Comparison of ENCODE assay signal across 15 cellular contexts in the genomic region with DNA sequence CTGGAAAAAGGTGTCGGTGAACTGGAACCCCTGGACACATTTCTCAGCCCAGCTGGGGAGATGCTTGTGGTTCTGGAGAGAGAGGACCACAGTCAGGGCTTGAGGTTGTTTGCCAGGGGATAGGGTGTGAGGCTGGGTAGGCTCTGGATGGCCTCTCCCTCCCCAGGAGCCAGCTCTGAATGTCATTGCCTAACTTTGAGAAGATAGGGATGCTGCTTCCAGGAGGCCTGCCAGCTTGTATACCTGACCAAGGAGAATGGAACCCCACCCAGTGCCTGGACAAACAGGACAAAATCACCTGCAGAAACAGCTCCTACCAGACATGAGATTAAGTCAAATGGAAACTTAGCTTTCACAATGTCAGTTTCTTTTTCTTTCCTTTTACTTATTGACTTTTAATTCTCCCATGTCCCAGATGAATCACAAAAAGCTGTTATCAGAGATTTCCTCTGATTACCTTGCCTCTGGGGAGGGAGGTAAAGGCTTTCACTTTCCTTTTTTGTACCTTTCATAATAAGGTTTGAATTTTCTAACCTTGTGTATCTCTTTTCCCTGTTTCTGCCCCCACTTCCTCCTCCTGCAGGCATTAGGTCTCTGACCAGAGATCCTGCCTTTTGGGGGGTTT. TPM values are rescaled to one million over a fixed set of nuclear protein-coding genes. Genes with fewer than 3 reads are reported as not detected.
DNase-seq lines count a peak whose midpoint lies in the region; ATAC-seq and TF ChIP-seq lines count a peak whose summit lies in the region.
"Had no signal": no experiment of that assay in that cellular context is flagged by ENCODE, and none has a peak within 500 bp of the region (broad histone marks: within the 10 kb centered on the region; RNA-seq: fewer than 3 reads in every experiment).

No MANE protein-coding gene starts in this region.

- intact Hi-C loops in posterior cingulate gyrus (cut with DNase I), result no loop called here

- no peaks in the 10 kb centered on the region for H3K27me3 ChIP-seq in SJCRH30
- H3K27me3 ChIP-seq: thyroid gland had no signal

- TF ChIP-seq POLR2A in GM18505 (IDR thresholded peaks at IDR 0.05; ENCODE audit: borderline replicate concordance, extremely low read depth, insufficient read depth, insufficient read length), result no peak

- peak; percentile 41 for DNase-seq in activated effector memory CD4-positive, alpha-beta T cell treated with anti-CD3 and anti-CD28 coated beads, Interleukin-2, amount 50 U/mL, for 16 hours
- DNase-seq in activated effector memory CD4-positive, alpha-beta T cell treated with Interleukin-2 at 50 U/mL for 16 hours, result no peak
- DNase-seq in RPMI7951 (ENCODE audit: low read depth) (peak; percentile 35), epithelial cell of esophagus (ENCODE audit: low read depth) (peak; percentile 14), SJCRH30 (no peak), posterior cingulate gyrus (no peak)
- no peak for DNase-seq in stimulated activated naive CD8-positive, alpha-beta T cell treated with anti-CD3 and anti-CD28 coated beads, Interleukin-15, amount 100 ng/mL, for 72 hours
- DNase-seq: effector CD8-positive, alpha-beta T cell; NCI-H2107; thyroid gland had no signal

- no peaks in the 10 kb centered on the region for H3K9me3 ChIP-seq in SJCRH30 (replicated peaks)
- H3K9me3 ChIP-seq: thyroid gland had no signal

- no peaks in the 10 kb centered on the region for H3K36me3 ChIP-seq in SJCRH30
- H3K36me3 ChIP-seq: thyroid gland had no signal

- H3K27ac ChIP-seq in SJCRH30, result no peak overlapping the region
- H3K27ac ChIP-seq: thyroid gland had no signal

- no peaks in the 10 kb centered on the region for H3K9me3 Mint-ChIP-seq in stimulated activated naive CD8-positive, alpha-beta T cell treated with anti-CD3 and anti-CD28 coated beads, Interleukin-15, amount 100 ng/mL, for 72 hours

- no peaks in the 10 kb centered on the region for H3K27me3 Mint-ChIP-seq in stimulated activated naive CD8-positive, alpha-beta T cell treated with anti-CD3 and anti-CD28 coated beads, Interleukin-15, amount 100 ng/mL, for 72 hours

- peak overlapping the region; percentile 50 to 56 for H3K4me3 Mint-ChIP-seq in stimulated activated naive CD8-positive, alpha-beta T cell treated with anti-CD3 and anti-CD28 coated beads, Interleukin-15, amount 100 ng/mL, for 72 hours
- H3K4me3 Mint-ChIP-seq: B cell had no signal

- ATAC-seq in stimulated activated naive CD8-positive, alpha-beta T cell treated with anti-CD3 and anti-CD28 coated beads, Interleukin-15, amount 100 ng/mL, for 72 hours, result peak; percentile 83
- no peak for ATAC-seq in GM18505 (IDR thresholded peaks at IDR 0.05; ENCODE audit: unreplicated experiment)

- peak overlapping the region; percentile 81 to 95 for H3K27ac Mint-ChIP-seq in stimulated activated naive CD8-positive, alpha-beta T cell treated with anti-CD3 and anti-CD28 coated beads, Interleukin-15, amount 100 ng/mL, for 72 hours
- H3K27ac Mint-ChIP-seq: B cell had no signal

- no peak for TF ChIP-seq CTCF in epithelial cell of esophagus (IDR thresholded peaks at IDR 0.05; ENCODE audit: insufficient read depth, low read depth, low read length, missing control alignments)

- H3K4me1 Mint-ChIP-seq in stimulated activated naive CD8-positive, alpha-beta T cell treated with anti-CD3 and anti-CD28 coated beads, Interleukin-15, amount 100 ng/mL, for 72 hours, result peaks cover 31% of the 10 kb centered on the region

- no peak overlapping the region for H3K4me3 ChIP-seq in epithelial cell of esophagus (ENCODE audit: low read length)
- H3K4me3 ChIP-seq in SJCRH30, result no peak overlapping the region
- H3K4me3 ChIP-seq: lung, thyroid gland had no signal

- no peaks in the 10 kb centered on the region for H3K4me1 ChIP-seq in SJCRH30

RNA-seq across cellular contexts. Expression of a gene that starts 29.8 kb away (rescaled TPM):
- 0.24 and 2.1 TPM in 2 replicates for total RNA-seq in RPMI7951 (2014; rRNA removed; shearing (Covaris generic))
- total RNA-seq in SJCRH30 (2014; rRNA removed; shearing (Covaris generic)), result 0.30 and 0.49 TPM in 2 replicates
- total RNA-seq: B cell had no signal

RNA-seq across cellular contexts. Expression of a gene that starts 44.3 kb away (rescaled TPM):
- total RNA-seq in RPMI7951 (2014; rRNA removed; shearing (Covaris generic)), result not detected in 2 replicates
- not detected in 2 replicates for total RNA-seq in SJCRH30 (2014; rRNA removed; shearing (Covaris generic))
- total RNA-seq: H1, pulmonary artery endothelial cell, thyroid gland had no signal

RNA-seq across cellular contexts. Expression of a gene that starts 58.0 kb away (rescaled TPM):
- 0.36 and 1.3 TPM in 2 replicates for total RNA-seq in RPMI7951 (2014; rRNA removed; shearing (Covaris generic))
- total RNA-seq in SJCRH30 (2014; rRNA removed; shearing (Covaris generic)), result 0.38 and 0.69 TPM in 2 replicates
- total RNA-seq: B cell had no signal

Comparison
In these comparisons a context has a peak if more than half of its experiments do, and no peak if none do; other contexts are left out.
1. DNase-seq: peak in activated effector memory CD4-positive, alpha-beta T cell treated with anti-CD3 and anti-CD28 coated beads, Interleukin-2, amount 50 U/mL, for 16 hours (single experiment), RPMI7951 (single experiment) and epithelial cell of esophagus (single experiment); none in activated effector memory CD4-positive, alpha-beta T cell treated with Interleukin-2 at 50 U/mL for 16 hours (single experiment), stimulated activated naive CD8-positive, alpha-beta T cell treated with anti-CD3 and anti-CD28 coated beads, Interleukin-15, amount 100 ng/mL, for 72 hours (0 of 2), SJCRH30 (0 of 2) and posterior cingulate gyrus (0 of 10).